ENCODE assay signal across 1 cellular context in genomic region chr14:53956427-53957201, GRCh38.
TF ChIP-seq lines count a peak whose summit lies in the region.

TSS of gene BMP4 (minus strand) at chr14:53956825. CDS start at chr14:53952222, 4,603 bp downstream.

TF ChIP-seq in HepG2, 621 proteins besides CTCF, POLR2A, EP300 and RAD21 (continued from another document and continues in another):
- TF ChIP-seq ZNF800 (CRISPR knock-in tag; IDR thresholded peaks at IDR 0.05) (peak; percentile 90), ZNF562 (CRISPR knock-in tag; IDR thresholded peaks at IDR 0.05; ENCODE audit: borderline replicate concordance) (peak; percentile 78; the same call in 1 of the 2 replicates), ETV5 (CRISPR knock-in tag; IDR thresholded peaks at IDR 0.05; ENCODE audit: borderline replicate concordance) (peak; percentile 84), TEF (CRISPR knock-in tag; IDR thresholded peaks at IDR 0.05) (peak; percentile 52; the same call in 1 of the 2 replicates), PAX8 (CRISPR knock-in tag; IDR thresholded peaks at IDR 0.05; ENCODE audit: borderline replicate concordance) (no peak), CREB1 (IDR thresholded peaks at IDR 0.05) (no peak), CREB1 (CRISPR knock-in tag; IDR thresholded peaks at IDR 0.05) (no peak), RBFOX2 (IDR thresholded peaks at IDR 0.05; ENCODE audit: low read depth, low read length) (peak; percentile 80), SP2 (CRISPR knock-in tag; IDR thresholded peaks at IDR 0.05) (no peak; the same call in 1 of the 2 replicates), ZNF782 (CRISPR knock-in tag; IDR thresholded peaks at IDR 0.05; ENCODE audit: borderline replicate concordance) (no peak), ZNF12 (CRISPR knock-in tag; IDR thresholded peaks at IDR 0.05) (no peak), STAG1 (CRISPR knock-in tag; IDR thresholded peaks at IDR 0.05) (peak; percentile 53), ESRRA (CRISPR knock-in tag; IDR thresholded peaks at IDR 0.05; ENCODE audit: low read depth) (no peak), SP140L (CRISPR knock-in tag; IDR thresholded peaks at IDR 0.05; ENCODE audit: borderline replicate concordance) (no peak), PTBP1 (IDR thresholded peaks at IDR 0.05; ENCODE audit: low read depth, low read length, poor library complexity, severe bottlenecking) (no peak), ZFP36 (IDR thresholded peaks at IDR 0.05; ENCODE audit: borderline replicate concordance, low read depth, low read length, partially characterized antibody) (no peak), MTF1 (CRISPR knock-in tag; IDR thresholded peaks at IDR 0.05) (peak; percentile 75; the same call in 1 of the 2 replicates), HDAC1 (CRISPR knock-in tag; IDR thresholded peaks at IDR 0.05) (peak; percentile 86), FIP1L1 (IDR thresholded peaks at IDR 0.05; ENCODE audit: borderline replicate concordance, insufficient read depth, low read depth, low read length) (no peak), ZNF768 (CRISPR knock-in tag; IDR thresholded peaks at IDR 0.05) (peak; percentile 61; the same call in 1 of the 2 replicates), ZNF816 (CRISPR knock-in tag; IDR thresholded peaks at IDR 0.05; ENCODE audit: borderline replicate concordance) (peak; percentile 40; the same call in 1 of the 2 replicates), ZNF350 (CRISPR knock-in tag; IDR thresholded peaks at IDR 0.05; ENCODE audit: borderline replicate concordance, low read depth) (peak; percentile 49; the same call in 1 of the 2 replicates), KMT2A (CRISPR knock-in tag; IDR thresholded peaks at IDR 0.05) (peak; percentile 85), KMT2B (CRISPR knock-in tag; IDR thresholded peaks at IDR 0.05) (peak; percentile 82; the same call in 1 of the 2 replicates), ZBTB40 (IDR thresholded peaks at IDR 0.05) (no peak), ZBTB40 (CRISPR knock-in tag; IDR thresholded peaks at IDR 0.05) (peak; percentile 24), KLF9 (CRISPR knock-in tag; IDR thresholded peaks at IDR 0.05; ENCODE audit: low read depth) (no peak), ZNF878 (CRISPR knock-in tag; IDR thresholded peaks at IDR 0.05) (peak; percentile 87), SYNCRIP (IDR thresholded peaks at IDR 0.05; ENCODE audit: insufficient read depth, low read depth, low read length) (no peak), HMGA1 (CRISPR knock-in tag; conservative IDR thresholded peaks at IDR 0.05) (no peak), SMAD1 (CRISPR knock-in tag; IDR thresholded peaks at IDR 0.05; ENCODE audit: borderline replicate concordance, low read depth) (0 out of 2 replicates have a peak, but pooled peaks have one; percentile 44), GPN1 (CRISPR knock-in tag; IDR thresholded peaks at IDR 0.05; ENCODE audit: borderline replicate concordance) (no peak), HDAC6 (IDR thresholded peaks at IDR 0.05; ENCODE audit: low read depth, low read length) (no peak), SP1 (IDR thresholded peaks at IDR 0.05) (no peak), SP1 (CRISPR knock-in tag; IDR thresholded peaks at IDR 0.05) (peak; percentile 78; the same call in 1 of the 2 replicates), ZNF281 (CRISPR knock-in tag; IDR thresholded peaks at IDR 0.05; ENCODE audit: borderline replicate concordance) (peak; percentile 18; the same call in 1 of the 2 replicates), ZNF484 (CRISPR knock-in tag; IDR thresholded peaks at IDR 0.05; ENCODE audit: borderline replicate concordance, low read depth) (no peak), MAZ (IDR thresholded peaks at IDR 0.05; ENCODE audit: borderline replicate concordance, low read depth, low read length) (peak; percentile 37; the same call in 1 of the 2 replicates), MAZ (CRISPR knock-in tag; IDR thresholded peaks at IDR 0.05; ENCODE audit: low read depth) (peak; percentile 95), ATF4 (CRISPR knock-in tag; IDR thresholded peaks at IDR 0.05) (peak in 1 of 2 experiments; percentile 65; a peak in 1 of 4 replicates), NBN (conservative IDR thresholded peaks at IDR 0.05) (no peak), SMARCC2 (IDR thresholded peaks at IDR 0.05) (no peak), ZBTB34 (CRISPR knock-in tag; IDR thresholded peaks at IDR 0.05) (peak; percentile 87), TERF1 (CRISPR knock-in tag; IDR thresholded peaks at IDR 0.05) (no peak), DNMT3B (CRISPR knock-in tag; conservative IDR thresholded peaks at IDR 0.05) (peak; percentile 78; the same call in 1 of the 2 replicates), HOXA9 (CRISPR knock-in tag; IDR thresholded peaks at IDR 0.05; ENCODE audit: borderline replicate concordance) (peak; percentile 85; the same call in 1 of the 2 replicates), SP4 (CRISPR knock-in tag; IDR thresholded peaks at IDR 0.05) (peak; percentile 81), NR2C2 (CRISPR knock-in tag; IDR thresholded peaks at IDR 0.05; ENCODE audit: borderline replicate concordance) (peak; percentile 39; the same call in 1 of the 2 replicates), TCF7L2 (IDR thresholded peaks at IDR 0.05; ENCODE audit: low read depth, low read length) (no peak), HMG20A (CRISPR knock-in tag; IDR thresholded peaks at IDR 0.05; ENCODE audit: borderline replicate concordance) (0 out of 2 replicates have a peak, but pooled peaks have one; percentile 49), RFX5 (IDR thresholded peaks at IDR 0.05; ENCODE audit: low read depth, low read length) (no peak), ZSCAN20 (CRISPR knock-in tag; IDR thresholded peaks at IDR 0.05; ENCODE audit: borderline replicate concordance) (peak; percentile 68; the same call in 1 of the 2 replicates)
